In the genomic region with DNA sequence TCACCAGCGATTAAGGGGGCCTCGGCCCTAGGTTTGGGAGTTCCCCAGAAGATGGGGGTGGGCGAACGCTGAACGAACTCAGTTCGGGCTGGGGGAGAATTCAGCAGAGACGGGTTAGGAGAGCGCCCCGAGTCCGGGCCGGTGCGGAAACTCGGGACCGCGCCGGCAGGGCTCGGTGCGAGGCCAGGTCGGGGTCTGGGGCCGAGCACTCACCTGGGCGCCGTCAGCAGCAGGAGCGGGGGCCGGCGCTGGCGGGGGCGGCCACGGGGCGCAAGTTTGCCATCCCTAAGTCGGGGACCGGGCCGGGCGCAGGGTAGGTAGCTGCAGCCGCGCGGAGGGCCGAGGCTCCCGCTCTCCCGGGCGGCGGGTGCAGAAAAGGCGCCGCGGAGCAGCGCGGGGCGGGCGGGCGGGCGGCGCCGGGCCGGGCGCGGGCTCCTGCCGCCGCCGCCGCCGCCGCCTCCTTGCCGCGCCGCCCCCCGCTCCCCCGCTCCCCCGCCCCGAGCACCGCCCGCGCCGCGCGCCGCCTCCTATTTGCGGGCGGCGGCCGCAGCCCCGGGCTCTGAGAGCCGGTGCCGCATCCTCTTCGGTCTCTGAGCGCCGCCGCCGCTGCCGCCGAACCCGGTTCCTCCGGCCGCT, we compare ENCODE assay signal across 1 cellular context.
A peak's percentile ranks its signal among the peaks of the same experiment; 100 is the strongest.
TF ChIP-seq lines count a peak whose summit lies in the region.

No MANE protein-coding gene starts in this region.

TF ChIP-seq in GM12878, 131 proteins besides CTCF, POLR2A, EP300 and RAD21:
- TF ChIP-seq PML (IDR thresholded peaks at IDR 0.05; ENCODE audit: low read length) (no peak), SUZ12 (IDR thresholded peaks at IDR 0.05; ENCODE audit: unreplicated experiment) (peak; percentile 92)
